22 cellular contexts compared by ENCODE assay signal in the genomic region with DNA sequence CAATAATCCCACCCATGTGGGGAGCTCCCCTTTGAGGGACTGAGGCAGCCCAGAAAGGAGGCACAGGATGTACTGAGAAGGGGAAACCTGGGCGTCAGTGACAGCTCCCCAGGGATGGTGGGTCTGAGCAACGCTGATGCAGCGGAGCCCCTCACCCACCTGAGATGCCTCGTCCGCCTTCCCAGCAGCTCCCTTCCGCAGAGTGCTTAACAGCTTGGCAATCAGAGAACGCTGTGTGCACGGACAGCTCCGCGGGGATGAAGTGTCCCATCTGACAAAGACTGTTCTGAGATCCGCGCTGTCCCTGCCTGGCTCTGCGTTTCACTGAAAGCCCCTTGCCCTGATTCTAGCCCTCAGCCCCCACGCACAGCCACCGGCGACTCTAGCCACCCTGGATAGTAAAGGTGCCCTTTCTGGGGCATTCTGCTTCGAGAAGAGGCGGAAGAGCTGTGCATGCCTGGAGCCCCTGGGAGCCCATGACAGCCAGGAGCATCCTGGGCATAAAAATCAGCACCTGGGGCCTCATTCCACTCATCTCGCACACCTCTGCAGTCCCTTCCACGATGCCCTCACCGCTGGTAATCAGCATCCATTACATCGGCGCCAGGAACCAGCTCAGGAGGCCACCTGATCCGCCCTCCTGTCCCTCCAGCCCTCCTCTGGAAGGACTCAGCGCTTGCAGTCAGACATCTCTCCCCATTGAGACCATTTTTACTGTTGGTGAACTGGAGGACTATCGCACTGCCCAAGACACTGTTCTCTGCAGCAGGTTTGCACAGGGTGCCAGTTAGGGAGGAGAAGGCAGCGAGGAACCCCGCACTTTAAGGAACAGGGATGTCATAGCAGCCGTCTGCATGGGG. TPM values are rescaled to one million over a fixed set of nuclear protein-coding genes. Genes with fewer than 3 reads are reported as not detected.
DNase-seq lines count a peak whose midpoint lies in the region; ATAC-seq and TF ChIP-seq lines count a peak whose summit lies in the region.
"Had no signal": no experiment of that assay in that cellular context is flagged by ENCODE, and none has a peak within 500 bp of the region (broad histone marks: within the 10 kb centered on the region; RNA-seq: fewer than 3 reads in every experiment).

No MANE protein-coding gene starts in this region.

- H3K27ac Mint-ChIP-seq in effector memory CD8-positive, alpha-beta T cell = no peak overlapping the region
- H3K27ac Mint-ChIP-seq: CD14-positive monocyte, memory B cell, T-helper 17 cell had no signal

- no peak for TF ChIP-seq CTCF in AG04450 (IDR thresholded peaks at IDR 0.05; ENCODE audit: low read depth, low read length)
- TF ChIP-seq CTCF in neural cell (IDR thresholded peaks at IDR 0.05; ENCODE audit: poor library complexity, severe bottlenecking) = no peak

- H3K9ac ChIP-seq in HUES6 (ENCODE audit: low read length) (no peak overlapping the region), neural cell (ENCODE audit: low read length) (peak overlapping the region; percentile 51)

- H3K4me1 ChIP-seq in HUES6 (ENCODE audit: control insufficient read depth, insufficient read depth, low read length) = peaks cover 37% of the 10 kb centered on the region

- POLR2A ChIA-PET in AG04450 (lab: Yijun Ruan, JAX) = no interaction called here

- peaks cover 5 to 18% of the 10 kb centered on the region in 2 donors for H3K4me1 Mint-ChIP-seq in effector memory CD8-positive, alpha-beta T cell (ENCODE audit: low read depth in 2 of 2)

- peak overlapping the region; percentile 10 for H2AFZ ChIP-seq in neural cell (ENCODE audit: low read depth, low read length)

- DNase-seq in AG04450 (ENCODE audit: low read depth, low spot score) = no peak
- DNase-seq in epithelial cell of prostate (ENCODE audit: low read depth, low spot score) = no peak
- DNase-seq in NCI-H187 treated with DMSO at 0.1 percent for 48 hours (lab: John Stamatoyannopoulos, UW) = no peak
- DNase-seq in effector memory CD8-positive, alpha-beta T cell = no peak
- DNase-seq in DMS 273 (lab: John Stamatoyannopoulos, UW; ENCODE audit: unreplicated experiment) = no peak
- DNase-seq: ACHN; activated CD4-positive, alpha-beta T cell treated with anti-CD3 and anti-CD28 coated beads, Interleukin-2, amount 50 U/mL, for 1 hour; activated effector memory CD4-positive, alpha-beta T cell treated with anti-CD3 and anti-CD28 coated beads, Interleukin-2, amount 50 U/mL, for 16 hours; DMS153; GF-D8; GOT3; KG1; NCI-H345; PC-3; spleen; T-helper 17 cell had no signal

- TF ChIP-seq RAD21 in neural cell (conservative IDR thresholded peaks at IDR 0.05) = no peak

- no peaks in the 10 kb centered on the region for H3K9me2 ChIP-seq in neural cell (ENCODE audit: insufficient read depth, low read length)

- CTCF ChIA-PET in AG04450 (lab: Charles Lee) = interaction anchor here (0.6 to 1.3 kb wide), 3 partner anchors 18 to 60 kb away, joined by 3 to 7 read pairs (median 5); no protein-coding TSS in a partner anchor

- H3K4me2 ChIP-seq in neural cell (ENCODE audit: low read length) = no peak overlapping the region

- H3F3A ChIP-seq in neural cell (ENCODE audit: insufficient read depth, low read length, poor library complexity, severe bottlenecking) = no peaks in the 10 kb centered on the region

- no peaks in the 10 kb centered on the region for H3K9me3 Mint-ChIP-seq in effector memory CD8-positive, alpha-beta T cell
- H3K9me3 Mint-ChIP-seq: memory B cell, neural crest cell had no signal

- no peaks in the 10 kb centered on the region for H3K9me3 ChIP-seq in AG04450 (ENCODE audit: control insufficient read depth, insufficient read depth, low read length)
- no peaks in the 10 kb centered on the region for H3K9me3 ChIP-seq in HUES6 (ENCODE audit: control insufficient read depth, insufficient read depth, low read depth, low read length)
- no peaks in the 10 kb centered on the region for H3K9me3 ChIP-seq in neural cell (ENCODE audit: low read length)
- H3K9me3 ChIP-seq: spleen had no signal

- ATAC-seq in effector memory CD8-positive, alpha-beta T cell (replicated peaks) = no peak
- ATAC-seq in HG03457 (IDR thresholded peaks at IDR 0.05; ENCODE audit: unreplicated experiment) = no peak
- ATAC-seq: PC-3, T-helper 17 cell had no signal

- H3K27ac ChIP-seq in AG04450 (ENCODE audit: low read depth, low read length) = peak overlapping the region; percentile 21
- H3K27ac ChIP-seq in HUES6 (ENCODE audit: low read depth, low read length) = no peak overlapping the region
- H3K27ac ChIP-seq in epithelial cell of prostate = peak overlapping the region; percentile 63
- H3K27ac ChIP-seq in neural cell (ENCODE audit: low read length) = peak overlapping the region; percentile 32
- H3K27ac ChIP-seq: spleen had no signal

- H3K27me3 ChIP-seq in AG04450 (ENCODE audit: control insufficient read depth, insufficient read depth, low read length) (peaks cover 4% of the 10 kb centered on the region), HUES6 (ENCODE audit: control insufficient read depth, insufficient read depth, low read length) (peaks cover 88% of the 10 kb centered on the region), neural cell (ENCODE audit: insufficient read depth, low read depth, low read length) (peaks cover 75% of the 10 kb centered on the region)

- H4K20me1 ChIP-seq in neural cell (ENCODE audit: insufficient read depth) = no peaks in the 10 kb centered on the region

- H3K79me2 ChIP-seq in neural cell (replicated peaks; ENCODE audit: insufficient read depth, low read length) = no peaks in the 10 kb centered on the region

- peaks cover 0 to 44% of the 10 kb centered on the region in 2 donors for H3K27me3 Mint-ChIP-seq in effector memory CD8-positive, alpha-beta T cell

- H3K4me3 ChIP-seq in AG04450 (ENCODE audit: low read depth, low read length) (no peak overlapping the region), HUES6 (ENCODE audit: low read depth, low read length) (peak overlapping the region; percentile 17; the same call in 1 of the 2 replicates), neural cell (ENCODE audit: low read length) (peak overlapping the region; percentile 51)
- H3K4me3 ChIP-seq: spleen had no signal

- H3K36me3 Mint-ChIP-seq in effector memory CD8-positive, alpha-beta T cell (ENCODE audit: insufficient read depth) = no peaks in the 10 kb centered on the region
- H3K36me3 Mint-ChIP-seq: memory B cell had no signal

- H3K4me3 Mint-ChIP-seq in effector memory CD8-positive, alpha-beta T cell = no peak overlapping the region
- H3K4me3 Mint-ChIP-seq: CD14-positive monocyte, memory B cell, neural crest cell, T-helper 17 cell had no signal

- TF ChIP-seq EP300 in neural cell (conservative IDR thresholded peaks at IDR 0.05; ENCODE audit: poor library complexity, severe bottlenecking) = peak; percentile 18

- H3K36me3 ChIP-seq in HUES6 (ENCODE audit: control insufficient read depth, insufficient read depth, low read length) (no peaks in the 10 kb centered on the region), neural cell (ENCODE audit: insufficient read depth, low read length) (no peaks in the 10 kb centered on the region)

TF ChIP-seq in neural cell, 6 proteins besides CTCF, POLR2A, EP300 and RAD21:
- TF ChIP-seq EZH2 (IDR thresholded peaks at IDR 0.05; ENCODE audit: borderline replicate concordance, insufficient read depth, low read length, poor library complexity, severe bottlenecking) (no peak), SMC3 (conservative IDR thresholded peaks at IDR 0.05; ENCODE audit: poor library complexity) (no peak), TAF1 (IDR thresholded peaks at IDR 0.05; ENCODE audit: low read depth) (peak; percentile 6), POLR2AphosphoS5 (IDR thresholded peaks at IDR 0.05) (peak; percentile 64), MXI1 (conservative IDR thresholded peaks at IDR 0.05; ENCODE audit: poor library complexity, severe bottlenecking) (no peak)
- TF ChIP-seq, protein P1, sequence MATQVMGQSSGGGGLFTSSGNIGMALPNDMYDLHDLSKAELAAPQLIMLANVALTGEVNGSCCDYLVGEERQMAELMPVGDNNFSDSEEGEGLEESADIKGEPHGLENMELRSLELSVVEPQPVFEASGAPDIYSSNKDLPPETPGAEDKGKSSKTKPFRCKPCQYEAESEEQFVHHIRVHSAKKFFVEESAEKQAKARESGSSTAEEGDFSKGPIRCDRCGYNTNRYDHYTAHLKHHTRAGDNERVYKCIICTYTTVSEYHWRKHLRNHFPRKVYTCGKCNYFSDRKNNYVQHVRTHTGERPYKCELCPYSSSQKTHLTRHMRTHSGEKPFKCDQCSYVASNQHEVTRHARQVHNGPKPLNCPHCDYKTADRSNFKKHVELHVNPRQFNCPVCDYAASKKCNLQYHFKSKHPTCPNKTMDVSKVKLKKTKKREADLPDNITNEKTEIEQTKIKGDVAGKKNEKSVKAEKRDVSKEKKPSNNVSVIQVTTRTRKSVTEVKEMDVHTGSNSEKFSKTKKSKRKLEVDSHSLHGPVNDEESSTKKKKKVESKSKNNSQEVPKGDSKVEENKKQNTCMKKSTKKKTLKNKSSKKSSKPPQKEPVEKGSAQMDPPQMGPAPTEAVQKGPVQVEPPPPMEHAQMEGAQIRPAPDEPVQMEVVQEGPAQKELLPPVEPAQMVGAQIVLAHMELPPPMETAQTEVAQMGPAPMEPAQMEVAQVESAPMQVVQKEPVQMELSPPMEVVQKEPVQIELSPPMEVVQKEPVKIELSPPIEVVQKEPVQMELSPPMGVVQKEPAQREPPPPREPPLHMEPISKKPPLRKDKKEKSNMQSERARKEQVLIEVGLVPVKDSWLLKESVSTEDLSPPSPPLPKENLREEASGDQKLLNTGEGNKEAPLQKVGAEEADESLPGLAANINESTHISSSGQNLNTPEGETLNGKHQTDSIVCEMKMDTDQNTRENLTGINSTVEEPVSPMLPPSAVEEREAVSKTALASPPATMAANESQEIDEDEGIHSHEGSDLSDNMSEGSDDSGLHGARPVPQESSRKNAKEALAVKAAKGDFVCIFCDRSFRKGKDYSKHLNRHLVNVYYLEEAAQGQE (IDR thresholded peaks at IDR 0.05; ENCODE audit: borderline replicate concordance) = no peak

RNA-seq across cellular contexts. Expression of gene KCNJ5, which starts 10.7 kb away (rescaled TPM):
- not detected in 2 replicates for polyA plus RNA-seq in AG04450 (2011; rRNA removed)
- polyA minus RNA-seq in AG04450 (2011; rRNA and poly(A)+ RNA removed) = not detected in 2 replicates
- polyA plus RNA-seq in neural cell = 0.34 and 1.1 TPM in 2 replicates
- polyA minus RNA-seq in neural cell = 0.69 and 1.2 TPM in 2 replicates
- polyA plus RNA-seq: CD14-positive monocyte had no signal

RNA-seq across cellular contexts. Expression of gene KCNJ1, which starts 34.8 kb away (rescaled TPM):
- polyA plus RNA-seq in AG04450 (2011; rRNA removed) (not detected in 2 replicates), neural cell (0.22 and 0.40 TPM in 2 replicates)
- polyA minus RNA-seq in AG04450 (2011; rRNA and poly(A)+ RNA removed) = not detected in 2 replicates
- polyA minus RNA-seq in neural cell = not detected in 2 replicates

RNA-seq across cellular contexts. Expression of gene TP53AIP1, which starts 40.8 kb away (rescaled TPM):
- polyA plus RNA-seq in AG04450 (2011; rRNA removed) (not detected in 2 replicates), neural cell (0.68 and 1.4 TPM in 2 replicates)
- not detected in 2 replicates for polyA minus RNA-seq in AG04450 (2011; rRNA and poly(A)+ RNA removed)
- polyA minus RNA-seq in neural cell = 0.73 and 0.81 TPM in 2 replicates
- polyA plus RNA-seq: CD14-positive monocyte had no signal
